ENCODE assay signal across 9 cellular contexts in the genomic region with DNA sequence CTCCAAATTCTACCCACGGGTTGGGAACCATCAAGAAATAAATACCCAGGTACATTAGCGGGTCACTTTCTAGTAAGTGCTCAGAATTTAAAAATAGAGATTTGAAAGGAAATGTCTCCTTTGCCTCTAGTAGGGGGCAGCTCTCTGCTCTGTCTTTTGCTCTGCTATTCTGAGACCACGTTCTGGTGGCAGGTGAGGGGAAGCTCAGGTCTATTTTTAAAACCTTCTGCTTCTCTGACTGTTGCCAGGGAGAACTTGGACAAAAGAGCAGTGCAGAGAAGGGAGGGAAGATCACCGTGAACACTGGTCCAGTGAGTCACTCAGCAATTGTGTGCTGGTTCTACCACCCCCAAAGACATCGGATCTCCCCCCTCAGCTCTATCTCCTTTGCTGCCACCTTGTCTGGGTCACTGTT.
A peak's percentile ranks its signal among the peaks of the same experiment; 100 is the strongest.
DNase-seq lines count a peak whose midpoint lies in the region; ATAC-seq and TF ChIP-seq lines count a peak whose summit lies in the region.
"Had no signal": no experiment of that assay in that cellular context is flagged by ENCODE, and none has a peak within 500 bp of the region (broad histone marks: within the 10 kb centered on the region; RNA-seq: fewer than 3 reads in every experiment).

No MANE protein-coding gene starts in this region.

- DNase-seq in NCI-H146 (lab: John Stamatoyannopoulos, UW) = peak; percentile 75
- DNase-seq in memory B cell (ENCODE audit: low spot score in 2 of 2) = no peak
- DNase-seq in sigmoid colon = no peak
- no peak for DNase-seq in UCSD-AML1 (lab: John Stamatoyannopoulos, UW; ENCODE audit: unreplicated experiment)
- no peak for DNase-seq in dedifferentiated amniotic fluid mesenchymal stem cell (ENCODE audit: extremely low spot score)
- no peak for DNase-seq in activated CD4-positive, CD25-positive, alpha-beta regulatory T cell (lab: John Stamatoyannopoulos, UW)
- DNase-seq: activated T-cell treated with anti-CD3 and anti-CD28 coated beads for 4 hours had no signal

- no peaks in the 10 kb centered on the region for H3K9me3 ChIP-seq in sigmoid colon

- WGBS in sigmoid colon, 2 donors = 42 to 55% methylated on average over 5 of the region's 5 CpGs

- H3K4me1 ChIP-seq in sigmoid colon = peaks cover 0 to 14% (median 4%) of the 10 kb centered on the region in 4 donors

- ATAC-seq in GM18858 (IDR thresholded peaks at IDR 0.05; ENCODE audit: unreplicated experiment) (peak; percentile 21), GM21825 (IDR thresholded peaks at IDR 0.05; ENCODE audit: unreplicated experiment) (peak; percentile 48), memory B cell (ENCODE audit: low read depth) (peak; percentile 59)

- H3K27me3 ChIP-seq in sigmoid colon = no peaks in the 10 kb centered on the region

- H3K27me3 Mint-ChIP-seq in memory B cell = peaks cover 8% of the 10 kb centered on the region

- TF ChIP-seq CTCF in sigmoid colon (IDR thresholded peaks at IDR 0.05) = no peak

- H3K27ac ChIP-seq in sigmoid colon = no peak overlapping the region

- H3K36me3 Mint-ChIP-seq in memory B cell = no peaks in the 10 kb centered on the region

- H3K4me3 Mint-ChIP-seq in memory B cell = peak overlapping the region; percentile 70

- intact Hi-C loops in sigmoid colon (cut with DNase I) = no loop called here

- no peak for TF ChIP-seq POLR2A in sigmoid colon (IDR thresholded peaks at IDR 0.05)

- H3K4me3 ChIP-seq in sigmoid colon = no peak overlapping the region

- no peak for TF ChIP-seq EP300 in sigmoid colon (IDR thresholded peaks at IDR 0.05)

- H3K9me3 Mint-ChIP-seq in memory B cell = no peaks in the 10 kb centered on the region

- H3K36me3 ChIP-seq in sigmoid colon = no peaks in the 10 kb centered on the region

- peak overlapping the region; percentile 40 for H3K27ac Mint-ChIP-seq in memory B cell

- H3K4me1 Mint-ChIP-seq in memory B cell = peaks cover 24% of the 10 kb centered on the region
